8 cellular contexts compared by ENCODE assay signal in genomic region chr7:100691676-100692577, GRCh38. TPM values are rescaled to one million over a fixed set of nuclear protein-coding genes. Genes with fewer than 3 reads are reported as not detected.
DNase-seq lines count a peak whose midpoint lies in the region; ATAC-seq and TF ChIP-seq lines count a peak whose summit lies in the region.

No MANE protein-coding gene starts in this region.

- peak overlapping the region; percentile 94 for H3K4me3 Mint-ChIP-seq in CD8-positive, alpha-beta T cell
- H3K4me3 Mint-ChIP-seq in dendritic cell treated with granulocyte-macrophage colony-stimulating factor and Interleukin-4, amounts not matched to agents 40 ng/mL and 50 ng/mL, for 4 days = peak overlapping the region; percentile 98

- no peak overlapping the region for H3K27ac ChIP-seq in CD8-positive, alpha-beta T cell (ENCODE audit: low read depth, low read length)
- no peak overlapping the region for H3K27ac ChIP-seq in liver (ENCODE audit: low read depth in 1 of 2, low read length in 2 of 2)

- POLR2A ChIA-PET in CD8-positive, alpha-beta T cell (lab: Charles Lee) = interaction anchor here (1.1 to 2.8 kb wide), 10 partner anchors 11 to 263 kb away, joined by 3 to 20 read pairs (median 5); partner anchors contain the start of genes FBXO24, GNB2, LRCH4 and MOSPD3

- DNase-seq in CD8-positive, alpha-beta T cell = peak; percentile 63 to 88 (median 77)
- DNase-seq in HCEC 1CT (peak; percentile 56), NCI-H510A (lab: John Stamatoyannopoulos, UW) (peak; percentile 17)
- DNase-seq in activated CD4-positive, alpha-beta T cell treated with anti-CD3 and anti-CD28 coated beads, Interleukin-2, amount 50 U/mL, for 24 hours (ENCODE audit: low read depth in 1 of 2, low spot score in 1 of 2) = peak; percentile 70 to 75
- DNase-seq in stimulated activated CD4-positive, alpha-beta T cell treated with anti-CD3 and anti-CD28 coated beads, Interleukin-4, amount 100 ng/mL, for 1 hour = peak; percentile 83

- no peaks in the 10 kb centered on the region for H3K27me3 ChIP-seq in CD8-positive, alpha-beta T cell (ENCODE audit: insufficient read depth, low read length)
- H3K27me3 ChIP-seq in liver (ENCODE audit: control insufficient read depth in 4 of 4, insufficient read depth in 4 of 4, low read length in 3 of 4) = no peaks in the 10 kb centered on the region

- peaks cover 13% of the 10 kb centered on the region for H3K36me3 ChIP-seq in CD8-positive, alpha-beta T cell (ENCODE audit: insufficient read depth, low read length)
- peaks cover 0 to 14% (median 6%) of the 10 kb centered on the region in 4 donors for H3K36me3 ChIP-seq in liver (ENCODE audit: control insufficient read depth in 4 of 4, insufficient read depth in 3 of 4, low read depth in 1 of 4, low read length in 3 of 4)

- H3K36me3 Mint-ChIP-seq in CD8-positive, alpha-beta T cell = peaks cover 29% of the 10 kb centered on the region
- H3K36me3 Mint-ChIP-seq in dendritic cell treated with granulocyte-macrophage colony-stimulating factor and Interleukin-4, amounts not matched to agents 40 ng/mL and 50 ng/mL, for 4 days (ENCODE audit: low read depth) = peaks cover 41% of the 10 kb centered on the region

- peaks cover 53% of the 10 kb centered on the region for H3K4me1 ChIP-seq in CD8-positive, alpha-beta T cell (ENCODE audit: insufficient read depth, low read length)
- H3K4me1 ChIP-seq in liver (ENCODE audit: control insufficient read depth in 4 of 4, insufficient read depth in 4 of 4, low read length in 3 of 4) = peaks cover 7 to 34% (median 21%) of the 10 kb centered on the region in 4 donors

- H3K9me3 ChIP-seq in CD8-positive, alpha-beta T cell (ENCODE audit: low read length) = no peaks in the 10 kb centered on the region
- H3K9me3 ChIP-seq in liver (ENCODE audit: control insufficient read depth in 4 of 4, low read length in 3 of 4) = no peaks in the 10 kb centered on the region

- H3K27me3 Mint-ChIP-seq in CD8-positive, alpha-beta T cell (ENCODE audit: low read depth) = no peaks in the 10 kb centered on the region
- peaks cover 12% of the 10 kb centered on the region for H3K27me3 Mint-ChIP-seq in dendritic cell treated with granulocyte-macrophage colony-stimulating factor and Interleukin-4, amounts not matched to agents 40 ng/mL and 50 ng/mL, for 4 days

- WGBS in liver = 34% methylated on average over 28 of the region's 28 CpGs

- H3K9ac ChIP-seq in liver (ENCODE audit: low read depth in 1 of 2, low read length in 2 of 2) = no peak overlapping the region

- peak overlapping the region; percentile 90 for H3K27ac Mint-ChIP-seq in CD8-positive, alpha-beta T cell
- H3K27ac Mint-ChIP-seq in dendritic cell treated with granulocyte-macrophage colony-stimulating factor and Interleukin-4, amounts not matched to agents 40 ng/mL and 50 ng/mL, for 4 days = no peak overlapping the region

- intact Hi-C loops in CD8-positive, alpha-beta T cell (cut with DNase I, micrococcal nuclease) = loop anchor here (1.0 to 5.0 kb wide), 11 partner anchors 13 to 265 kb away; partner anchors contain the start of genes MOSPD3 (in 2 of the 2), AGFG2 (in 1 of the 2), FBXO24 (in 1 of the 2) and LRCH4 (in 1 of the 2)
- intact Hi-C loops in dendritic cell treated with granulocyte-macrophage colony-stimulating factor and Interleukin-4, amounts not matched to agents 40 ng/mL and 50 ng/mL, for 4 days (cut with micrococcal nuclease) = loop anchor here (5.0 kb wide), 2 partner anchors 60 to 130 kb away; no protein-coding TSS in a partner anchor

- no peaks in the 10 kb centered on the region for H3K9me3 Mint-ChIP-seq in CD8-positive, alpha-beta T cell
- no peaks in the 10 kb centered on the region for H3K9me3 Mint-ChIP-seq in dendritic cell treated with granulocyte-macrophage colony-stimulating factor and Interleukin-4, amounts not matched to agents 40 ng/mL and 50 ng/mL, for 4 days

- H3K4me3 ChIP-seq in CD8-positive, alpha-beta T cell (ENCODE audit: low read depth, low read length) = peak overlapping the region; percentile 72
- H3K4me3 ChIP-seq in liver (ENCODE audit: low read depth in 1 of 3, low read length in 3 of 3) = no peak overlapping the region

- TF ChIP-seq CTCF in CD8-positive, alpha-beta T cell (IDR thresholded peaks at IDR 0.05) = peak; percentile 83
- peak; percentile 93 for TF ChIP-seq CTCF in liver (IDR thresholded peaks at IDR 0.05; ENCODE audit: low read depth, low read length, missing input control)

- peaks cover 42% of the 10 kb centered on the region for H3K4me1 Mint-ChIP-seq in CD8-positive, alpha-beta T cell (ENCODE audit: low read depth)
- peaks cover 51% of the 10 kb centered on the region for H3K4me1 Mint-ChIP-seq in dendritic cell treated with granulocyte-macrophage colony-stimulating factor and Interleukin-4, amounts not matched to agents 40 ng/mL and 50 ng/mL, for 4 days (ENCODE audit: low read depth)

- CTCF ChIA-PET in CD8-positive, alpha-beta T cell (lab: Charles Lee) = interaction anchor here (0.5 to 8.6 kb wide), 41 partner anchors 8 to 237 kb away, joined by 3 to 126 read pairs (median 6); partner anchors contain the start of genes FBXO24, LRCH4, MOSPD3 and PCOLCE

- ATAC-seq in CD8-positive, alpha-beta T cell = peak; percentile 71
- no peak for ATAC-seq in GM19452 (IDR thresholded peaks at IDR 0.05; ENCODE audit: unreplicated experiment)

- peak; percentile 88 for TF ChIP-seq RAD21 in liver (IDR thresholded peaks at IDR 0.05)

TF ChIP-seq in liver, 16 proteins besides CTCF, POLR2A, EP300 and RAD21:
- TF ChIP-seq, protein P1, sequence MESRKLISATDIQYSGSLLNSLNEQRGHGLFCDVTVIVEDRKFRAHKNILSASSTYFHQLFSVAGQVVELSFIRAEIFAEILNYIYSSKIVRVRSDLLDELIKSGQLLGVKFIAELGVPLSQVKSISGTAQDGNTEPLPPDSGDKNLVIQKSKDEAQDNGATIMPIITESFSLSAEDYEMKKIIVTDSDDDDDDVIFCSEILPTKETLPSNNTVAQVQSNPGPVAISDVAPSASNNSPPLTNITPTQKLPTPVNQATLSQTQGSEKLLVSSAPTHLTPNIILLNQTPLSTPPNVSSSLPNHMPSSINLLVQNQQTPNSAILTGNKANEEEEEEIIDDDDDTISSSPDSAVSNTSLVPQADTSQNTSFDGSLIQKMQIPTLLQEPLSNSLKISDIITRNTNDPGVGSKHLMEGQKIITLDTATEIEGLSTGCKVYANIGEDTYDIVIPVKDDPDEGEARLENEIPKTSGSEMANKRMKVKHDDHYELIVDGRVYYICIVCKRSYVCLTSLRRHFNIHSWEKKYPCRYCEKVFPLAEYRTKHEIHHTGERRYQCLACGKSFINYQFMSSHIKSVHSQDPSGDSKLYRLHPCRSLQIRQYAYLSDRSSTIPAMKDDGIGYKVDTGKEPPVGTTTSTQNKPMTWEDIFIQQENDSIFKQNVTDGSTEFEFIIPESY (IDR thresholded peaks at IDR 0.05) = no peak
- no peak for TF ChIP-seq FOXA1 (IDR thresholded peaks at IDR 0.05)
- TF ChIP-seq, protein P2, sequence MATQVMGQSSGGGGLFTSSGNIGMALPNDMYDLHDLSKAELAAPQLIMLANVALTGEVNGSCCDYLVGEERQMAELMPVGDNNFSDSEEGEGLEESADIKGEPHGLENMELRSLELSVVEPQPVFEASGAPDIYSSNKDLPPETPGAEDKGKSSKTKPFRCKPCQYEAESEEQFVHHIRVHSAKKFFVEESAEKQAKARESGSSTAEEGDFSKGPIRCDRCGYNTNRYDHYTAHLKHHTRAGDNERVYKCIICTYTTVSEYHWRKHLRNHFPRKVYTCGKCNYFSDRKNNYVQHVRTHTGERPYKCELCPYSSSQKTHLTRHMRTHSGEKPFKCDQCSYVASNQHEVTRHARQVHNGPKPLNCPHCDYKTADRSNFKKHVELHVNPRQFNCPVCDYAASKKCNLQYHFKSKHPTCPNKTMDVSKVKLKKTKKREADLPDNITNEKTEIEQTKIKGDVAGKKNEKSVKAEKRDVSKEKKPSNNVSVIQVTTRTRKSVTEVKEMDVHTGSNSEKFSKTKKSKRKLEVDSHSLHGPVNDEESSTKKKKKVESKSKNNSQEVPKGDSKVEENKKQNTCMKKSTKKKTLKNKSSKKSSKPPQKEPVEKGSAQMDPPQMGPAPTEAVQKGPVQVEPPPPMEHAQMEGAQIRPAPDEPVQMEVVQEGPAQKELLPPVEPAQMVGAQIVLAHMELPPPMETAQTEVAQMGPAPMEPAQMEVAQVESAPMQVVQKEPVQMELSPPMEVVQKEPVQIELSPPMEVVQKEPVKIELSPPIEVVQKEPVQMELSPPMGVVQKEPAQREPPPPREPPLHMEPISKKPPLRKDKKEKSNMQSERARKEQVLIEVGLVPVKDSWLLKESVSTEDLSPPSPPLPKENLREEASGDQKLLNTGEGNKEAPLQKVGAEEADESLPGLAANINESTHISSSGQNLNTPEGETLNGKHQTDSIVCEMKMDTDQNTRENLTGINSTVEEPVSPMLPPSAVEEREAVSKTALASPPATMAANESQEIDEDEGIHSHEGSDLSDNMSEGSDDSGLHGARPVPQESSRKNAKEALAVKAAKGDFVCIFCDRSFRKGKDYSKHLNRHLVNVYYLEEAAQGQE (IDR thresholded peaks at IDR 0.05) = no peak
- TF ChIP-seq JUND (IDR thresholded peaks at IDR 0.05) = no peak
- no peak for TF ChIP-seq GABPA (IDR thresholded peaks at IDR 0.05 in 1 of 2, conservative IDR thresholded peaks at IDR 0.05 in 1 of 2)

RNA-seq across cellular contexts. Expression of gene GIGYF1, which starts 2.1 kb away (rescaled TPM):
- total RNA-seq in CD8-positive, alpha-beta T cell = 10 to 100 TPM; 68.6 to 71.6 TPM
- 10 to 100 TPM; 12.7 TPM for total RNA-seq in liver
- polyA plus RNA-seq in liver = 1 to 10 TPM; 6.8 to 7.5 TPM

RNA-seq across cellular contexts. Expression of gene POP7, which starts 14.0 kb away (rescaled TPM):
- total RNA-seq in CD8-positive, alpha-beta T cell = 10 to 100 TPM in 1 of 2 experiments, 1 to 10 TPM in 1; 9.3 to 11.0 TPM
- 10 to 100 TPM; 19.1 to 36.6 TPM for total RNA-seq in liver
- polyA plus RNA-seq in liver = 10 to 100 TPM; 31.1 to 40.1 TPM

RNA-seq across cellular contexts. Expression of gene GNB2, which starts 18.4 kb away (rescaled TPM):
- total RNA-seq in CD8-positive, alpha-beta T cell = 10 to 100 TPM; 69.4 to 69.6 TPM
- 10 to 100 TPM; 57.9 to 88.5 TPM for total RNA-seq in liver
- 100 to 1,000 TPM in 1 of 2 donors, 10 to 100 TPM in 1; 37.6 to 133 TPM for polyA plus RNA-seq in liver

RNA-seq across cellular contexts. Expression of gene EPO, which starts 28.3 kb away (rescaled TPM):
- total RNA-seq in CD8-positive, alpha-beta T cell = not detected
- 1 to 10 TPM; 1.3 to 1.5 TPM for total RNA-seq in liver
- polyA plus RNA-seq in liver = 10 to 100 TPM in 1 of 2 donors, 1 to 10 TPM in 1; 5.3 to 22.9 TPM

RNA-seq across cellular contexts. Expression of gene ACTL6B, which starts 35.7 kb away (rescaled TPM):
- total RNA-seq in CD8-positive, alpha-beta T cell = not detected
- total RNA-seq in liver = not detected
- not detected for polyA plus RNA-seq in liver

Comparison
In these comparisons a context has a peak if more than half of its experiments do, and no peak if none do; other contexts are left out.
1. DNase-seq: peak in every context shown above with its lines; median percentile 83 in stimulated activated CD4-positive, alpha-beta T cell treated with anti-CD3 and anti-CD28 coated beads, Interleukin-4, amount 100 ng/mL, for 1 hour; 77 in CD8-positive, alpha-beta T cell; 72 in activated CD4-positive, alpha-beta T cell treated with anti-CD3 and anti-CD28 coated beads, Interleukin-2, amount 50 U/mL, for 24 hours; 56 in HCEC 1CT; 17 in NCI-H510A.
2. RNA of gene GIGYF1, which starts 2.1 kb away (total RNA-seq): 68.6 to 71.6 TPM in CD8-positive, alpha-beta T cell; 12.7 TPM in liver; every median in the first group is over 4 times any median in the second.